32 cellular contexts compared by ENCODE assay signal in genomic region chr6:157283900-157284737, GRCh38.
"Had no signal": no experiment of that assay in that cellular context is flagged by ENCODE, and none has a peak within 500 bp of the region (broad histone marks: within the 10 kb centered on the region; RNA-seq: fewer than 3 reads in every experiment).

No MANE protein-coding gene starts in this region.

- ATAC-seq: PC-3, Right ventricle myocardium inferior, SK-N-SH treated with all-trans-retinoic acid at 6 μM for 48 hours had no signal

- H3K4me1 ChIP-seq: adrenal gland, breast epithelium, Peyer's patch had no signal

- FAIRE-seq: astrocyte had no signal

- H3K27ac ChIP-seq: adrenal gland, breast epithelium, Peyer's patch, RWPE1, VCaP had no signal

- H3K4me3 ChIP-seq: adrenal gland, body of pancreas, breast epithelium, MG63, Peyer's patch had no signal

- H3K9me3 ChIP-seq: adrenal gland, body of pancreas, breast epithelium, MG63, Peyer's patch had no signal

- DNase-seq: activated CD4-positive, alpha-beta memory T cell treated with anti-CD3 and anti-CD28 coated beads, Interleukin-2, amount 10 ng/mL, durations not matched to agents 7 days and 5 days; activated CD4-positive, alpha-beta T cell treated with anti-CD3 and anti-CD28 coated beads for 1 hour; activated CD4-positive, alpha-beta T cell treated with anti-CD3 and anti-CD28 coated beads for 48 hours; activated CD4-positive, CD25-positive, alpha-beta regulatory T cell; activated gamma-delta T cell; activated naive CD4-positive, alpha-beta T cell treated with Interleukin-2 at 50 U/mL for 16 hours; activated T-cell treated with anti-CD3 and anti-CD28 coated beads, Interleukin-2, amount 50 U/mL, for 48 hours; Kasumi-1; KG1; MG63; NCI-H1048; NCI-H1105 treated with DMSO at 0.1 percent for 48 hours; NCI-H1436; NCI-H1694 treated with DMSO at 0.1 percent for 48 hours; NCI-H2029; NCI-H345; NCI-H524 treated with DMSO at 0.1 percent for 48 hours; NCI-H748 treated with DMSO at 0.1 percent for 48 hours; NK-92 treated with Interleukin-12 subunit alpha and Interleukin-12 subunit beta, amount 100 ng/mL, for 24 hours; PC-3; SIG-M5; SW 1271; T-helper 9 cell had no signal

- H3K27me3 ChIP-seq: adrenal gland, body of pancreas, breast epithelium, MG63, Peyer's patch had no signal

- H3K36me3 ChIP-seq: adrenal gland, breast epithelium, MG63, Peyer's patch had no signal
